ENCODE assay signal across 8 cellular contexts in the genomic region with DNA sequence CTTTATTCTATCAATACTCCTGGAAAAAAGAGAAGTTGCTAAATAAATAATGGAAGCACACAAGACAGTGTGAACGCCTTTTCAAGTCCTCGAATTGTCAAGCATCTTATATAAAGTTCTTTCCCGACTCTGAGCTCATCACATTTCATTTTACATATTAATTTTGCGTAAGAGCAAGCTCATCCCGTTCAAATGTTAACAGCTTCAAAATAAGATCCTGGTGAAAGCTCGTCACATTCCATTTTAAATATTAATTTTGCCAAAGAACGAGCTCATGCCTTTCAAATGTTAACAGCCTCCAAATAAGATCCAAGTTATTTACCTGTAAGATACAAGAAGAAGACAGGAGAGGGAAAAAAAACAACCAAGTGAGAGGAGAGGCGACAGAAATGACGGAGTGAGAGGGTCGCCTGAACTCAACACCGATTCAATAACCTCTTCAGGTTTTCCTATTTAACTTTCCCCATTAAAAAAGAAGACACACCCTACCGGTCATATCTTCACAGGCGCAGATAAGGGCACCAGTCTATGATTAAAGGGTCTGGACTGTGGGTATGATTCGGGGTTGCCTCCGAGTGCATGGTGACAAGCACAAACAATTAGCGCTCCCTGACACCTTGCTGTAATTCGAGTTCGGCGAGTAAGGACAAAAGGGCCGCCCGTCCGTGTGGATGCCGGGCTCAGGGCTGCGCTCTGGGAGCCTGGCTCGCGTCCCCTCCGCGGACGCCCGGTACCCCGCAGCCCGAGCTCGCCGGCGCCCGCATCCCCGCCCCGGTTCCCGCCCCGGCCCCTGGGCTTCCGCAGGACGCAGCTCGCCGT.
DNase-seq lines count a peak whose midpoint lies in the region; ATAC-seq and TF ChIP-seq lines count a peak whose summit lies in the region.

No MANE protein-coding gene starts in this region.

- H3K27ac ChIP-seq in epithelial cell of prostate = peak overlapping the region; percentile 84
- peak overlapping the region; percentile 28 for H3K27ac ChIP-seq in neural cell (ENCODE audit: low read length)

- peak overlapping the region; percentile 78 to 82 (median 79) for H3K4me3 Mint-ChIP-seq in T-cell

- peaks cover 37 to 45% (median 42%) of the 10 kb centered on the region in 3 donors for H3K4me1 Mint-ChIP-seq in T-cell

- H3K36me3 Mint-ChIP-seq in T-cell = no peaks in the 10 kb centered on the region

- TF ChIP-seq RAD21 in neural cell (conservative IDR thresholded peaks at IDR 0.05) = no peak

- ATAC-seq in GM19351 (IDR thresholded peaks at IDR 0.05; ENCODE audit: unreplicated experiment) (peak; percentile 23), T-cell (replicated peaks in 1 of 4) (peak; percentile 3 to 31 (median 25)), HG03469 (IDR thresholded peaks at IDR 0.05; ENCODE audit: unreplicated experiment) (no peak)

- H3K9me3 Mint-ChIP-seq in T-cell = peaks cover 0 to 4% (median 4%) of the 10 kb centered on the region in 3 donors

- no peaks in the 10 kb centered on the region for H3K9me2 ChIP-seq in neural cell (ENCODE audit: insufficient read depth, low read length)

- POLR2A ChIA-PET in T-cell (lab: Charles Lee) = interaction anchor here (0.6 to 1.7 kb wide), 3 partner anchors 34 to 114 kb away, joined by 3 to 4 read pairs (median 3); partner anchors contain the start of gene RHEB (in 1 of the 2)

- peak overlapping the region; percentile 77 to 81 for H3K27ac Mint-ChIP-seq in T-cell

- peak overlapping the region; percentile 85 for H3K4me3 ChIP-seq in neural cell (ENCODE audit: low read length)

- peaks cover 5% of the 10 kb centered on the region for H3K79me2 ChIP-seq in neural cell (replicated peaks; ENCODE audit: insufficient read depth, low read length)

- TF ChIP-seq EP300 in neural cell (conservative IDR thresholded peaks at IDR 0.05; ENCODE audit: poor library complexity, severe bottlenecking) = no peak

- CTCF ChIA-PET in T-cell (lab: Charles Lee) = interaction anchor here (0.5 to 1.3 kb wide), 4 partner anchors 112 to 151 kb away, joined by 3 to 6 read pairs (median 5); partner anchors contain the start of gene RHEB (in 1 of the 2)

- no peaks in the 10 kb centered on the region for H3K36me3 ChIP-seq in neural cell (ENCODE audit: insufficient read depth, low read length)

- no peaks in the 10 kb centered on the region for H4K20me1 ChIP-seq in neural cell (ENCODE audit: insufficient read depth)

- DNase-seq in COLO668 (lab: John Stamatoyannopoulos, UW; ENCODE audit: unreplicated experiment) (peak; percentile 74), HT1080 (ENCODE audit: low read depth) (peak; percentile 54), T-cell (peak in 9 of 34 experiments; percentile 1 to 27 (median 4)), epithelial cell of prostate (ENCODE audit: low read depth, low spot score) (no peak), UCSD-AML1 (lab: John Stamatoyannopoulos, UW; ENCODE audit: unreplicated experiment) (no peak)

- no peaks in the 10 kb centered on the region for H3K27me3 Mint-ChIP-seq in T-cell

- H3F3A ChIP-seq in neural cell (ENCODE audit: insufficient read depth, low read length, poor library complexity, severe bottlenecking) = peaks cover 8% of the 10 kb centered on the region

- H3K27me3 ChIP-seq in neural cell (ENCODE audit: insufficient read depth, low read depth, low read length) = no peaks in the 10 kb centered on the region

- H3K4me2 ChIP-seq in neural cell (ENCODE audit: low read length) = peak overlapping the region; percentile 12

- H3K9ac ChIP-seq in neural cell (ENCODE audit: low read length) = peak overlapping the region; percentile 72

- no peak overlapping the region for H2AFZ ChIP-seq in neural cell (ENCODE audit: low read depth, low read length)

- no peak for TF ChIP-seq CTCF in neural cell (IDR thresholded peaks at IDR 0.05; ENCODE audit: poor library complexity, severe bottlenecking)

- no peaks in the 10 kb centered on the region for H3K9me3 ChIP-seq in neural cell (ENCODE audit: low read length)

TF ChIP-seq in neural cell, 6 proteins besides CTCF, POLR2A, EP300 and RAD21:
- no peak for TF ChIP-seq REST (IDR thresholded peaks at IDR 0.05; ENCODE audit: borderline replicate concordance)
- TF ChIP-seq SMC3 (conservative IDR thresholded peaks at IDR 0.05; ENCODE audit: poor library complexity) = peak; percentile 49
- peak; percentile 56 for TF ChIP-seq TAF1 (IDR thresholded peaks at IDR 0.05; ENCODE audit: low read depth)
TF ChIP-seq in neural cell: peak in this region for 2.

Comparison
In these comparisons a context has a peak if more than half of its experiments do, and no peak if none do; other contexts are left out.
1. DNase-seq: peak in COLO668 (single experiment) and HT1080 (single experiment); none in epithelial cell of prostate (single experiment) and UCSD-AML1 (single experiment).